ENCODE assay signal across 9 cellular contexts in the genomic region with DNA sequence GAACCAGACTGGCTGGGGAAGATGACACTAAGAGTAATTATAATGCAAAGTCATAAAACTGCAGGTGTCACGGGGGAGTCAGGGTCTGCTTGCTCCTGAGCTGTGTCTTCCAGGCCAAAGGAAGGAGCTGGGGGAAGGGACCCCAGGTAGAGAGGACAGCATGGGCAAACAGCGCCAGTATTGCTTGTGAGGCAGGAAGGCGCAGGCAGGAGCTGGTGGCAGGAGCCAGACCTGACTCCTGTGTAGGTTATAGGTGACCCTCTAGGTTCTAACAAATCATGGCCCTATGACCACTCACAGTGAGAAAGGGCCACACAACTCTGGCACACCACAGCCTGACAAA. TPM values are rescaled to one million over a fixed set of nuclear protein-coding genes. Genes with fewer than 3 reads are reported as not detected.
DNase-seq lines count a peak whose midpoint lies in the region; ATAC-seq and TF ChIP-seq lines count a peak whose summit lies in the region.
"Had no signal": no experiment of that assay in that cellular context is flagged by ENCODE, and none has a peak within 500 bp of the region (broad histone marks: within the 10 kb centered on the region; RNA-seq: fewer than 3 reads in every experiment).

No MANE protein-coding gene starts in this region.

- no peak for ATAC-seq in memory B cell (ENCODE audit: low read depth)
- ATAC-seq in stimulated activated naive CD8-positive, alpha-beta T cell treated with anti-CD3 and anti-CD28 coated beads, Interleukin-15, Interleukin-2, amounts not matched to agents 100 U/mL and 50 U/mL, for 24 hours: no peak
- ATAC-seq in HG03565 (IDR thresholded peaks at IDR 0.05; ENCODE audit: unreplicated experiment): no peak

- H3K9me3 Mint-ChIP-seq in activated T-helper 1 cell treated with anti-CD3 and anti-CD28 coated beads, Interleukin-12 subunit alpha, Interleukin-12 subunit beta, Interleukin-2, Interleukin-4 antibody, amounts not matched to agents 30 ng/mL and 10 ng/mL and 1 ng/mL, durations not matched to agents 14 hours and 24 hours and 36 hours: no peaks in the 10 kb centered on the region
- H3K9me3 Mint-ChIP-seq in memory B cell (no peaks in the 10 kb centered on the region), endothelial cell (ENCODE audit: unreplicated experiment) (no peaks in the 10 kb centered on the region), Calu3 (ENCODE audit: low read depth, unreplicated experiment) (no peaks in the 10 kb centered on the region)

- TF ChIP-seq CTCF in endothelial cell (IDR thresholded peaks at IDR 0.05; ENCODE audit: unreplicated experiment): no peak
- no peak for TF ChIP-seq CTCF in Calu3 (IDR thresholded peaks at IDR 0.05; ENCODE audit: unreplicated experiment)

- H3K27me3 Mint-ChIP-seq in activated T-helper 1 cell treated with anti-CD3 and anti-CD28 coated beads, Interleukin-12 subunit alpha, Interleukin-12 subunit beta, Interleukin-2, Interleukin-4 antibody, amounts not matched to agents 30 ng/mL and 10 ng/mL and 1 ng/mL, durations not matched to agents 14 hours and 24 hours and 36 hours (ENCODE audit: insufficient read depth): no peaks in the 10 kb centered on the region
- H3K27me3 Mint-ChIP-seq in memory B cell: no peaks in the 10 kb centered on the region
- peaks cover 9% of the 10 kb centered on the region for H3K27me3 Mint-ChIP-seq in endothelial cell (ENCODE audit: unreplicated experiment)
- peaks cover 13% of the 10 kb centered on the region for H3K27me3 Mint-ChIP-seq in Calu3 (ENCODE audit: unreplicated experiment)

- peak overlapping the region; percentile 98 for H3K27ac Mint-ChIP-seq in activated T-helper 1 cell treated with anti-CD3 and anti-CD28 coated beads, Interleukin-12 subunit alpha, Interleukin-12 subunit beta, Interleukin-2, Interleukin-4 antibody, amounts not matched to agents 30 ng/mL and 10 ng/mL and 1 ng/mL, durations not matched to agents 14 hours and 24 hours and 36 hours
- no peak overlapping the region for H3K27ac Mint-ChIP-seq in memory B cell
- no peak overlapping the region for H3K27ac Mint-ChIP-seq in endothelial cell (ENCODE audit: unreplicated experiment)
- no peak overlapping the region for H3K27ac Mint-ChIP-seq in Calu3 (ENCODE audit: unreplicated experiment)

- intact Hi-C loops in activated T-helper 1 cell treated with anti-CD3 and anti-CD28 coated beads, Interleukin-12 subunit alpha, Interleukin-12 subunit beta, Interleukin-2, Interleukin-4 antibody, amounts not matched to agents 30 ng/mL and 10 ng/mL and 1 ng/mL, durations not matched to agents 14 hours and 24 hours and 36 hours (cut with micrococcal nuclease): loop anchor here (2.0 to 5.0 kb wide), 3 partner anchors 251 to 272 kb away; a partner anchor contains a TSS
- intact Hi-C loops in Calu3 (cut with micrococcal nuclease; ENCODE audit: unreplicated experiment): loop anchor here (5.0 kb wide), 1 partner anchor 262 kb away; a partner anchor contains a TSS

- CTCF ChIA-PET in Calu3 (lab: Charles Lee): interaction anchor here (1.1 kb wide), 1 partner anchor 37 kb away, joined by 3 read pairs; no protein-coding TSS in a partner anchor

- H3K4me1 Mint-ChIP-seq in activated T-helper 1 cell treated with anti-CD3 and anti-CD28 coated beads, Interleukin-12 subunit alpha, Interleukin-12 subunit beta, Interleukin-2, Interleukin-4 antibody, amounts not matched to agents 30 ng/mL and 10 ng/mL and 1 ng/mL, durations not matched to agents 14 hours and 24 hours and 36 hours (ENCODE audit: low read depth): peaks cover 57% of the 10 kb centered on the region
- peaks cover 35% of the 10 kb centered on the region for H3K4me1 Mint-ChIP-seq in memory B cell
- H3K4me1 Mint-ChIP-seq in endothelial cell (ENCODE audit: unreplicated experiment): peaks cover 30% of the 10 kb centered on the region
- H3K4me1 Mint-ChIP-seq in Calu3 (ENCODE audit: low read depth, unreplicated experiment): peaks cover 31% of the 10 kb centered on the region

- H3K4me3 Mint-ChIP-seq in activated T-helper 1 cell treated with anti-CD3 and anti-CD28 coated beads, Interleukin-12 subunit alpha, Interleukin-12 subunit beta, Interleukin-2, Interleukin-4 antibody, amounts not matched to agents 30 ng/mL and 10 ng/mL and 1 ng/mL, durations not matched to agents 14 hours and 24 hours and 36 hours: peak overlapping the region; percentile 99
- H3K4me3 Mint-ChIP-seq in memory B cell (peak overlapping the region; percentile 22), endothelial cell (ENCODE audit: unreplicated experiment) (no peak overlapping the region), Calu3 (ENCODE audit: low read depth, unreplicated experiment) (no peak overlapping the region)

- BruUV-seq in Calu3 (replicated peaks; lab: Mats Ljungman, UMichigan): no TSS peak

- peak; percentile 77 for DNase-seq in activated CD8-positive, alpha-beta memory T cell treated with anti-CD3 and anti-CD28 coated beads, Interleukin-2, amount 50 U/mL, for 48 hours
- no peak for DNase-seq in activated CD8-positive, alpha-beta memory T cell treated with anti-CD3 and anti-CD28 coated beads for 24 hours
- no peak for DNase-seq in activated T-helper 1 cell treated with anti-CD3 and anti-CD28 coated beads, Interleukin-12 subunit alpha, Interleukin-12 subunit beta, Interleukin-2, Interleukin-4 antibody, amounts not matched to agents 30 ng/mL and 10 ng/mL and 1 ng/mL, durations not matched to agents 14 hours and 24 hours and 36 hours (ENCODE audit: low spot score)
- DNase-seq in memory B cell (ENCODE audit: low spot score in 2 of 2) (no peak), endothelial cell (ENCODE audit: low spot score) (no peak), Calu3 (no peak)
- DNase-seq in stimulated activated naive CD8-positive, alpha-beta T cell treated with anti-CD3 and anti-CD28 coated beads, Interleukin-15, Interleukin-2, amounts not matched to agents 100 U/mL and 50 U/mL, for 24 hours: peak; percentile 38
- DNase-seq: NCI-H1930 had no signal

- peaks cover 82% of the 10 kb centered on the region for H3K36me3 Mint-ChIP-seq in activated T-helper 1 cell treated with anti-CD3 and anti-CD28 coated beads, Interleukin-12 subunit alpha, Interleukin-12 subunit beta, Interleukin-2, Interleukin-4 antibody, amounts not matched to agents 30 ng/mL and 10 ng/mL and 1 ng/mL, durations not matched to agents 14 hours and 24 hours and 36 hours (ENCODE audit: low read depth)
- H3K36me3 Mint-ChIP-seq in memory B cell (no peaks in the 10 kb centered on the region), endothelial cell (ENCODE audit: low read depth, unreplicated experiment) (no peaks in the 10 kb centered on the region), Calu3 (ENCODE audit: insufficient read depth, unreplicated experiment) (peaks cover 18% of the 10 kb centered on the region)

RNA-seq across cellular contexts. Expression of a gene that starts 1.9 kb away (rescaled TPM):
- total RNA-seq in activated T-helper 1 cell treated with anti-CD3 and anti-CD28 coated beads, Interleukin-12 subunit alpha, Interleukin-12 subunit beta, Interleukin-2, Interleukin-4 antibody, amounts not matched to agents 30 ng/mL and 10 ng/mL and 1 ng/mL, durations not matched to agents 14 hours and 24 hours and 36 hours: 334 and 341 TPM in 2 replicates
- total RNA-seq in endothelial cell (ENCODE audit: unreplicated experiment): 2.6 TPM
- 1.4 and 1.6 TPM in 2 replicates for total RNA-seq in Calu3 (2022)

RNA-seq across cellular contexts. Expression of a gene that starts 7.2 kb away (rescaled TPM):
- total RNA-seq in activated T-helper 1 cell treated with anti-CD3 and anti-CD28 coated beads, Interleukin-12 subunit alpha, Interleukin-12 subunit beta, Interleukin-2, Interleukin-4 antibody, amounts not matched to agents 30 ng/mL and 10 ng/mL and 1 ng/mL, durations not matched to agents 14 hours and 24 hours and 36 hours: 191 and 201 TPM in 2 replicates
- 6.4 TPM for total RNA-seq in endothelial cell (ENCODE audit: unreplicated experiment)
- 40.6 and 44.6 TPM in 2 replicates for total RNA-seq in Calu3 (2022)

RNA-seq across cellular contexts. Expression of a gene that starts 40.4 kb away (rescaled TPM):
- 54.1 and 58.0 TPM in 2 replicates for total RNA-seq in activated T-helper 1 cell treated with anti-CD3 and anti-CD28 coated beads, Interleukin-12 subunit alpha, Interleukin-12 subunit beta, Interleukin-2, Interleukin-4 antibody, amounts not matched to agents 30 ng/mL and 10 ng/mL and 1 ng/mL, durations not matched to agents 14 hours and 24 hours and 36 hours
- 10.9 TPM for total RNA-seq in endothelial cell (ENCODE audit: unreplicated experiment)
- total RNA-seq in Calu3 (2022): 17.6 and 20.0 TPM in 2 replicates

RNA-seq across cellular contexts. Expression of a gene that starts 42.2 kb away (rescaled TPM):
- total RNA-seq in activated T-helper 1 cell treated with anti-CD3 and anti-CD28 coated beads, Interleukin-12 subunit alpha, Interleukin-12 subunit beta, Interleukin-2, Interleukin-4 antibody, amounts not matched to agents 30 ng/mL and 10 ng/mL and 1 ng/mL, durations not matched to agents 14 hours and 24 hours and 36 hours: 21.5 and 21.9 TPM in 2 replicates
- total RNA-seq in endothelial cell (ENCODE audit: unreplicated experiment) (4.0 TPM), Calu3 (2022) (2.7 and 3.1 TPM in 2 replicates)

Comparison
In these comparisons a context has a peak if more than half of its experiments do, and no peak if none do; other contexts are left out.
1. DNase-seq: peak in activated CD8-positive, alpha-beta memory T cell treated with anti-CD3 and anti-CD28 coated beads, Interleukin-2, amount 50 U/mL, for 48 hours (single experiment) and stimulated activated naive CD8-positive, alpha-beta T cell treated with anti-CD3 and anti-CD28 coated beads, Interleukin-15, Interleukin-2, amounts not matched to agents 100 U/mL and 50 U/mL, for 24 hours (single experiment); none in activated CD8-positive, alpha-beta memory T cell treated with anti-CD3 and anti-CD28 coated beads for 24 hours (single experiment), activated T-helper 1 cell treated with anti-CD3 and anti-CD28 coated beads, Interleukin-12 subunit alpha, Interleukin-12 subunit beta, Interleukin-2, Interleukin-4 antibody, amounts not matched to agents 30 ng/mL and 10 ng/mL and 1 ng/mL, durations not matched to agents 14 hours and 24 hours and 36 hours (single experiment), memory B cell (0 of 2), endothelial cell (single experiment) and Calu3 (single experiment).
2. H3K4me3 Mint-ChIP-seq: peak in activated T-helper 1 cell treated with anti-CD3 and anti-CD28 coated beads, Interleukin-12 subunit alpha, Interleukin-12 subunit beta, Interleukin-2, Interleukin-4 antibody, amounts not matched to agents 30 ng/mL and 10 ng/mL and 1 ng/mL, durations not matched to agents 14 hours and 24 hours and 36 hours (single experiment) and memory B cell (single experiment); none in endothelial cell (single experiment) and Calu3 (single experiment).
3. RNA of a gene that starts 1.9 kb away (total RNA-seq): 334 to 341 TPM in activated T-helper 1 cell treated with anti-CD3 and anti-CD28 coated beads, Interleukin-12 subunit alpha, Interleukin-12 subunit beta, Interleukin-2, Interleukin-4 antibody, amounts not matched to agents 30 ng/mL and 10 ng/mL and 1 ng/mL, durations not matched to agents 14 hours and 24 hours and 36 hours; 2.6 TPM in endothelial cell (single experiment) and 1.4 to 1.6 TPM in Calu3; every median in the first group is over 10 times any median in the second.